In the genomic region with DNA sequence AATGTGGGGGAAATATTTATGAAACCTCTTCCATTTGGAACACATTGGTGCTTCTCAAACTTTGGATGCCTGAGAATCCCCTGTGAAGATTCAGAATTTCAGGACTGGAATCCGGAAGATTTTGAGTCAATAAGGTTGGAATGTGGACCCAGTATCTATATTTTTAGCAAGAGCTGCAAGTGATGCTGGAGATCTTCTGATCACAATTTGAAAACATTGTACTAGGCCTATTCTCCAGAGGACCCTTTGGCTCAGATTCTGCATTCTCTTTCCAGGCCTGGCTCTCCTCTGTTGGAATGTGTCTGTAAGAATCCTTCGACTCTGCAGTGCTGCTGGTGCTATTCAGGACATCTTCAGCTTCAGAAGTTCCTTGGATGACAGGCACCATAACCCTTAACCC, we compare ENCODE assay signal across 20 cellular contexts. TPM values are rescaled to one million over a fixed set of nuclear protein-coding genes. Genes with fewer than 3 reads are reported as not detected.
DNase-seq lines count a peak whose midpoint lies in the region; ATAC-seq and TF ChIP-seq lines count a peak whose summit lies in the region.
"Had no signal": no experiment of that assay in that cellular context is flagged by ENCODE, and none has a peak within 500 bp of the region (broad histone marks: within the 10 kb centered on the region; RNA-seq: fewer than 3 reads in every experiment).

No MANE protein-coding gene starts in this region.

- no peak overlapping the region for H3K27ac Mint-ChIP-seq in activated CD4-positive, alpha-beta memory T cell treated with anti-CD3 and anti-CD28 coated beads for 36 hours
- H3K27ac Mint-ChIP-seq: effector memory CD8-positive, alpha-beta T cell; neural progenitor cell; stimulated activated naive CD8-positive, alpha-beta T cell treated with anti-CD3 and anti-CD28 coated beads, Interleukin-15, amount 100 ng/mL, for 72 hours had no signal

- peaks cover 9% of the 10 kb centered on the region for H3K4me1 Mint-ChIP-seq in activated CD4-positive, alpha-beta memory T cell treated with anti-CD3 and anti-CD28 coated beads for 36 hours (ENCODE audit: low read depth)

- H3K4me1 ChIP-seq in left ventricle myocardium inferior = peaks cover 27% of the 10 kb centered on the region

- no peak overlapping the region for H3K4me3 ChIP-seq in left ventricle myocardium inferior
- H3K4me3 ChIP-seq: neural progenitor cell had no signal

- no peaks in the 10 kb centered on the region for H3K27me3 ChIP-seq in left ventricle myocardium inferior (ENCODE audit: low read depth)
- H3K27me3 ChIP-seq: foreskin keratinocyte had no signal

- no peaks in the 10 kb centered on the region for H3K36me3 ChIP-seq in left ventricle myocardium inferior
- H3K36me3 ChIP-seq: neural progenitor cell had no signal

- no peaks in the 10 kb centered on the region for H3K9me3 Mint-ChIP-seq in activated CD4-positive, alpha-beta memory T cell treated with anti-CD3 and anti-CD28 coated beads for 36 hours
- H3K9me3 Mint-ChIP-seq: effector memory CD8-positive, alpha-beta T cell; stimulated activated naive CD8-positive, alpha-beta T cell treated with anti-CD3 and anti-CD28 coated beads, Interleukin-15, amount 100 ng/mL, for 72 hours had no signal

- H3K9me3 ChIP-seq in left ventricle myocardium inferior (replicated peaks) = no peaks in the 10 kb centered on the region
- H3K9me3 ChIP-seq: SK-N-SH had no signal

- H3K36me3 Mint-ChIP-seq in activated CD4-positive, alpha-beta memory T cell treated with anti-CD3 and anti-CD28 coated beads for 36 hours = peaks cover 4% of the 10 kb centered on the region

- ATAC-seq in Right ventricle myocardium inferior = peak; percentile 30
- ATAC-seq: effector memory CD8-positive, alpha-beta T cell; foreskin keratinocyte; stimulated activated naive CD8-positive, alpha-beta T cell treated with anti-CD3 and anti-CD28 coated beads, Interleukin-15, amount 100 ng/mL, for 72 hours had no signal

- no peak for TF ChIP-seq CTCF in left ventricle myocardium inferior (IDR thresholded peaks at IDR 0.05; ENCODE audit: borderline replicate concordance)

- H3K27ac ChIP-seq in left ventricle myocardium inferior (replicated peaks) (no peak overlapping the region), substantia nigra (ENCODE audit: low read depth, low read length, poor library complexity, severe bottlenecking) (no peak overlapping the region)
- H3K27ac ChIP-seq: C4-2B, foreskin keratinocyte, neural progenitor cell had no signal

- no peak overlapping the region for H3K4me3 Mint-ChIP-seq in activated CD4-positive, alpha-beta memory T cell treated with anti-CD3 and anti-CD28 coated beads for 36 hours
- H3K4me3 Mint-ChIP-seq: effector memory CD8-positive, alpha-beta T cell; neural progenitor cell; stimulated activated naive CD8-positive, alpha-beta T cell treated with anti-CD3 and anti-CD28 coated beads, Interleukin-15, amount 100 ng/mL, for 72 hours had no signal

- DNase-seq in Right ventricle myocardium inferior (ENCODE audit: missing footprints) (no peak), left ventricle myocardium inferior (no peak), fibroblast of peridontal ligament (ENCODE audit: extremely low read depth) (peak; percentile 94), retina (peak; percentile 22), kidney tubule cell (ENCODE audit: low spot score) (no peak), substantia nigra (lab: John Stamatoyannopoulos, UW) (no peak)
- DNase-seq in central memory CD4-positive, alpha-beta T cell = no peak
- no peak for DNase-seq in activated CD4-positive, alpha-beta memory T cell treated with anti-CD3 and anti-CD28 coated beads for 36 hours
- DNase-seq: 8988T; activated CD4-positive, alpha-beta T cell treated with anti-CD3 and anti-CD28 coated beads for 1 hour; DMS153; effector memory CD8-positive, alpha-beta T cell; foreskin keratinocyte; NCI-H187; NCI-H226; SK-N-SH; stimulated activated naive CD8-positive, alpha-beta T cell treated with anti-CD3 and anti-CD28 coated beads, Interleukin-15, amount 100 ng/mL, for 72 hours; T1000 had no signal

- POLR2A ChIA-PET in activated CD4-positive, alpha-beta memory T cell treated with anti-CD3 and anti-CD28 coated beads for 36 hours (lab: Charles Lee) = no interaction called here

- intact Hi-C loops in Right ventricle myocardium inferior (cut with DNase I) = no loop called here
- intact Hi-C loops in left ventricle myocardium inferior (cut with micrococcal nuclease) = no loop called here
- intact Hi-C loops in activated CD4-positive, alpha-beta memory T cell treated with anti-CD3 and anti-CD28 coated beads for 36 hours (cut with micrococcal nuclease) = loop anchor here (5.0 to 10.0 kb wide), 2 partner anchors 277 to 790 kb away; a partner anchor contains a TSS

- CTCF ChIA-PET in activated CD4-positive, alpha-beta memory T cell treated with anti-CD3 and anti-CD28 coated beads for 36 hours (lab: Charles Lee) = interaction anchor here (1.2 to 1.6 kb wide), 3 partner anchors 20 to 31 kb away, joined by 3 to 4 read pairs (median 4); no protein-coding TSS in a partner anchor

- H3K27me3 Mint-ChIP-seq in activated CD4-positive, alpha-beta memory T cell treated with anti-CD3 and anti-CD28 coated beads for 36 hours = peaks cover 14% of the 10 kb centered on the region
- H3K27me3 Mint-ChIP-seq: effector memory CD8-positive, alpha-beta T cell had no signal

RNA-seq across cellular contexts. Expression of a gene that starts 2.3 kb away (rescaled TPM):
- total RNA-seq in Right ventricle myocardium inferior = 12.3 TPM
- 11.7 TPM for total RNA-seq in left ventricle myocardium inferior
- total RNA-seq in activated CD4-positive, alpha-beta memory T cell treated with anti-CD3 and anti-CD28 coated beads for 36 hours = 1 to 10 TPM; 4.0 to 4.2 TPM

RNA-seq across cellular contexts. Expression of a gene that starts 29.6 kb away (rescaled TPM):
- total RNA-seq in Right ventricle myocardium inferior (5.0 TPM), left ventricle myocardium inferior (3.7 TPM)
- under 1 TPM in 1 of 2 experiments, not detected in 1; 0.45 TPM for total RNA-seq in activated CD4-positive, alpha-beta memory T cell treated with anti-CD3 and anti-CD28 coated beads for 36 hours

Comparison
In these comparisons a context has a peak if more than half of its experiments do, and no peak if none do; other contexts are left out.
1. DNase-seq: peak in fibroblast of peridontal ligament (single experiment) and retina (single experiment); none in Right ventricle myocardium inferior (single experiment), left ventricle myocardium inferior (single experiment), central memory CD4-positive, alpha-beta T cell (single experiment), activated CD4-positive, alpha-beta memory T cell treated with anti-CD3 and anti-CD28 coated beads for 36 hours (single experiment), kidney tubule cell (single experiment) and substantia nigra (0 of 49).